17 cellular contexts compared by ENCODE assay signal in genomic region chr14:56414231-56414630, GRCh38.
DNase-seq lines count a peak whose midpoint lies in the region; ATAC-seq and TF ChIP-seq lines count a peak whose summit lies in the region.
"Had no signal": no experiment of that assay in that cellular context is flagged by ENCODE, and none has a peak within 500 bp of the region (broad histone marks: within the 10 kb centered on the region; RNA-seq: fewer than 3 reads in every experiment).

No MANE protein-coding gene starts in this region.

- H3K4me3 ChIP-seq in NT2/D1 (ENCODE audit: insufficient read length, low read depth) (no peak overlapping the region), epithelial cell of esophagus (ENCODE audit: low read length) (no peak overlapping the region)
- H3K4me3 ChIP-seq: K562, SJSA1 had no signal

- H3K4me1 ChIP-seq in NT2/D1 (ENCODE audit: insufficient read depth, insufficient read length), result no peaks in the 10 kb centered on the region
- H3K4me1 ChIP-seq: SJSA1 had no signal

- TF ChIP-seq CTCF in epithelial cell of esophagus (IDR thresholded peaks at IDR 0.05; ENCODE audit: insufficient read depth, low read depth, low read length, missing control alignments), result no peak

- peak; percentile 25 for DNase-seq in NT2/D1 (ENCODE audit: low read depth, low spot score)
- DNase-seq in epithelial cell of esophagus (ENCODE audit: low read depth), result peak; percentile 3
- DNase-seq in pons (ENCODE audit: low spot score), result peak; percentile 57
- DNase-seq in A172 (ENCODE audit: low spot score), result no peak
- DNase-seq in HuH-7 (ENCODE audit: low spot score), result no peak
- DNase-seq in NCI-H2081 treated with DMSO at 0.1 percent for 48 hours (lab: John Stamatoyannopoulos, UW), result no peak
- DNase-seq: HCEC 1CT, NCI-H1105 treated with DMSO at 0.1 percent for 48 hours, NCI-H1694 treated with DMSO at 0.1 percent for 48 hours, NCI-H226, NCI-H524 treated with DMSO at 0.1 percent for 48 hours, RPMI8226, SW 1271 had no signal

- no peak overlapping the region for H3K9ac ChIP-seq in NT2/D1 (ENCODE audit: insufficient read length, low read depth)

- peak overlapping the region; percentile 85 for H3K27ac ChIP-seq in KOPT-K1 (ENCODE audit: low read depth, low read length, poor library complexity, severe bottlenecking)
- H3K27ac ChIP-seq: SJSA1 had no signal

- ATAC-seq in GM18520 (IDR thresholded peaks at IDR 0.05; ENCODE audit: unreplicated experiment), result no peak
- ATAC-seq: K562 had no signal

- no peaks in the 10 kb centered on the region for H3K27me3 ChIP-seq in NT2/D1 (ENCODE audit: insufficient read depth, insufficient read length)
- H3K27me3 ChIP-seq: SJSA1 had no signal

- H3K9me3 ChIP-seq in KOPT-K1 (ENCODE audit: insufficient read depth, low read length, poor library complexity, severe bottlenecking) (peaks cover 12% of the 10 kb centered on the region), NT2/D1 (ENCODE audit: insufficient read depth, low read length) (peaks cover 14% of the 10 kb centered on the region)
- H3K9me3 ChIP-seq: SJSA1 had no signal

- no peaks in the 10 kb centered on the region for H3K36me3 ChIP-seq in KOPT-K1 (ENCODE audit: insufficient read depth, low read length)
- H3K36me3 ChIP-seq in NT2/D1 (ENCODE audit: insufficient read depth, insufficient read length, low read length), result no peaks in the 10 kb centered on the region
- H3K36me3 ChIP-seq: SJSA1 had no signal

Comparison
In these comparisons a context has a peak if more than half of its experiments do, and no peak if none do; other contexts are left out.
1. DNase-seq: peak in NT2/D1 (single experiment), epithelial cell of esophagus (single experiment) and pons (single experiment); none in A172 (single experiment), HuH-7 (single experiment) and NCI-H2081 treated with DMSO at 0.1 percent for 48 hours (single experiment).